ENCODE assay signal across 8 cellular contexts in genomic region chr22:41468381-41469217, GRCh38.
DNase-seq lines count a peak whose midpoint lies in the region; ATAC-seq, FAIRE-seq and TF ChIP-seq lines count a peak whose summit lies in the region.

Gene ACO2 (plus strand): TSS chr22:41469117. CDS start chr22:41469147, 30 bp downstream.
Gene PHF5A (minus strand): TSS chr22:41468692. CDS start chr22:41468653, 39 bp downstream.

- ATAC-seq in GM19035 (IDR thresholded peaks at IDR 0.05; ENCODE audit: unreplicated experiment), result peak; percentile 86
- ATAC-seq in HG03354 (IDR thresholded peaks at IDR 0.05; ENCODE audit: poor library complexity, severe bottlenecking, unreplicated experiment), result peak; percentile 89
- peak; percentile 92 to 94 for ATAC-seq in activated CD4-positive, CD25-positive, alpha-beta regulatory T cell treated with anti-CD3 and anti-CD28 coated beads, Interleukin-2, amount 50 U/mL, for 24 hours

- DNase-seq in AG09319 (ENCODE audit: extremely low read depth, low read depth), result peak; percentile 95
- peak; percentile 96 for DNase-seq in NCI-H446 treated with DMSO at 0.1 percent for 48 hours (lab: John Stamatoyannopoulos, UW)
- DNase-seq in cerebellar cortex (ENCODE audit: low spot score), result peak; percentile 99
- peak; percentile 96 for DNase-seq in stimulated activated CD4-positive, alpha-beta T cell treated with anti-CD3 and anti-CD28 coated beads, Interleukin-12 subunit alpha, Interleukin-12 subunit beta, amount 100 ng/mL, for 4 hours

- FAIRE-seq in islet of Langerhans (lab: Jason Lieb, UNC), result peak; percentile 99

- no peak for TF ChIP-seq CTCF in AG09319 (IDR thresholded peaks at IDR 0.05; ENCODE audit: low read depth, low read length)

Comparison
In these comparisons a context has a peak if more than half of its experiments do, and no peak if none do; other contexts are left out.
1. Peak in every context shown above with its lines: DNase-seq and ATAC-seq.